Comparison of ENCODE assay signal across 8 cellular contexts in genomic region chr3:51983578-51984268, GRCh38. TPM values are rescaled to one million over a fixed set of nuclear protein-coding genes. Genes with fewer than 3 reads are reported as not detected.
DNase-seq lines count a peak whose midpoint lies in the region; ATAC-seq and TF ChIP-seq lines count a peak whose summit lies in the region.

No MANE protein-coding gene starts in this region.

- peak overlapping the region; percentile 77 for H3K27ac ChIP-seq in CD8-positive, alpha-beta memory T cell (ENCODE audit: low read depth, low read length)
- H3K27ac ChIP-seq in RWPE2 (ENCODE audit: poor library complexity, severe bottlenecking) (peak overlapping the region; percentile 84), esophagus (ENCODE audit: low read depth in 2 of 2, low read length in 1 of 2) (peak overlapping the region; percentile 91 to 97)

- H3K27me3 Mint-ChIP-seq in CD8-positive, alpha-beta memory T cell: no peaks in the 10 kb centered on the region
- H3K27me3 Mint-ChIP-seq in osteocyte (ENCODE audit: unreplicated experiment): no peaks in the 10 kb centered on the region

- no peaks in the 10 kb centered on the region for H3K9me3 Mint-ChIP-seq in CD8-positive, alpha-beta memory T cell
- no peaks in the 10 kb centered on the region for H3K9me3 Mint-ChIP-seq in osteocyte (ENCODE audit: unreplicated experiment)

- peaks cover 24 to 29% (median 29%) of the 10 kb centered on the region in 3 donors for H3K4me1 Mint-ChIP-seq in CD8-positive, alpha-beta memory T cell
- H3K4me1 Mint-ChIP-seq in osteocyte (ENCODE audit: unreplicated experiment): peaks cover 24% of the 10 kb centered on the region

- no peak for TF ChIP-seq CTCF in RWPE2 (IDR thresholded peaks at IDR 0.05; ENCODE audit: poor library complexity, severe bottlenecking)
- TF ChIP-seq CTCF in osteocyte (IDR thresholded peaks at IDR 0.05): no peak

- ATAC-seq in RWPE2 (ENCODE audit: low read depth) (no peak), GM19467 (IDR thresholded peaks at IDR 0.05; ENCODE audit: unreplicated experiment) (no peak)

- 70 to 72% methylated on average over 22 of the region's 22 CpGs for WGBS in esophagus, 2 donors

- DNase-seq in CD8-positive, alpha-beta memory T cell: no peak
- DNase-seq in RWPE2 (ENCODE audit: low spot score): no peak
- no peak for DNase-seq in osteocyte (ENCODE audit: extremely low spot score, unreplicated experiment)
- no peak for DNase-seq in NCI-H69 (lab: John Stamatoyannopoulos, UW)
- DNase-seq in activated effector memory CD4-positive, alpha-beta T cell treated with Interleukin-2 at 50 U/mL for 16 hours: no peak
- no peak for DNase-seq in DMS79 (lab: John Stamatoyannopoulos, UW)

- H3K4me1 ChIP-seq in CD8-positive, alpha-beta memory T cell (ENCODE audit: insufficient read depth, low read length): peaks cover 20% of the 10 kb centered on the region
- H3K4me1 ChIP-seq in RWPE2 (ENCODE audit: insufficient read depth, poor library complexity, severe bottlenecking) (peaks cover 5% of the 10 kb centered on the region), esophagus (ENCODE audit: control insufficient read depth in 2 of 2, insufficient read depth in 2 of 2, low read length in 1 of 2) (peaks cover 6 to 14% of the 10 kb centered on the region in 2 donors)

- CTCF ChIA-PET in CD8-positive, alpha-beta memory T cell (lab: Charles Lee): interaction anchor here (0.7 to 3.9 kb wide), 11 partner anchors 8 to 355 kb away, joined by 3 to 43 read pairs (median 4); partner anchors contain the start of genes ABHD14A, ABHD14B and RRP9

- H3K4me3 Mint-ChIP-seq in CD8-positive, alpha-beta memory T cell: peak overlapping the region; percentile 80 to 96 (median 93)
- H3K4me3 Mint-ChIP-seq in osteocyte (ENCODE audit: unreplicated experiment): peak overlapping the region; percentile 86

- H3K27me3 ChIP-seq in CD8-positive, alpha-beta memory T cell (ENCODE audit: insufficient read depth, low read length, poor library complexity, severe bottlenecking): no peaks in the 10 kb centered on the region
- H3K27me3 ChIP-seq in RWPE2 (ENCODE audit: insufficient read depth, poor library complexity, severe bottlenecking) (no peaks in the 10 kb centered on the region), esophagus (ENCODE audit: control insufficient read depth in 1 of 2, insufficient read depth in 2 of 2, low read length in 2 of 2) (no peaks in the 10 kb centered on the region)

- H3K36me3 Mint-ChIP-seq in CD8-positive, alpha-beta memory T cell: peaks cover 0 to 1% (median 0%) of the 10 kb centered on the region in 3 donors
- H3K36me3 Mint-ChIP-seq in osteocyte (ENCODE audit: unreplicated experiment): no peaks in the 10 kb centered on the region

- H3K9me3 ChIP-seq in CD8-positive, alpha-beta memory T cell (ENCODE audit: low read length): no peaks in the 10 kb centered on the region
- H3K9me3 ChIP-seq in RWPE2 (ENCODE audit: severe bottlenecking): no peaks in the 10 kb centered on the region
- no peaks in the 10 kb centered on the region for H3K9me3 ChIP-seq in esophagus (ENCODE audit: control insufficient read depth in 2 of 2, insufficient read depth in 1 of 2, low read depth in 1 of 2, low read length in 1 of 2)

- H3K27ac Mint-ChIP-seq in CD8-positive, alpha-beta memory T cell: peak overlapping the region; percentile 57 to 99 (median 90)
- peak overlapping the region; percentile 98 for H3K27ac Mint-ChIP-seq in osteocyte (ENCODE audit: unreplicated experiment)

- peak overlapping the region; percentile 87 for H3K4me3 ChIP-seq in CD8-positive, alpha-beta memory T cell (ENCODE audit: low read length)
- H3K4me3 ChIP-seq in RWPE2 (ENCODE audit: severe bottlenecking) (peak overlapping the region; percentile 37), esophagus (ENCODE audit: low read depth in 1 of 2, low read length in 2 of 2) (peak overlapping the region; percentile 52 to 55)

- POLR2A ChIA-PET in CD8-positive, alpha-beta memory T cell (lab: Charles Lee): interaction anchor here (0.7 to 2.1 kb wide), 7 partner anchors 9 to 214 kb away, joined by 3 to 14 read pairs (median 6); partner anchors contain the start of genes ABHD14A, ABHD14B, PARP3 and PCBP4

- H3K36me3 ChIP-seq in CD8-positive, alpha-beta memory T cell (ENCODE audit: insufficient read depth, low read length): no peaks in the 10 kb centered on the region
- no peaks in the 10 kb centered on the region for H3K36me3 ChIP-seq in RWPE2 (ENCODE audit: low read depth)
- H3K36me3 ChIP-seq in esophagus (ENCODE audit: control insufficient read depth in 2 of 2, insufficient read depth in 2 of 2, low read length in 1 of 2): peaks cover 0 to 2% of the 10 kb centered on the region in 2 donors

RNA-seq across cellular contexts. Expression of gene ACY1, which starts 0.4 kb away (rescaled TPM):
- 10 to 100 TPM; 46.1 to 49.0 TPM for total RNA-seq in CD8-positive, alpha-beta memory T cell
- polyA plus RNA-seq in CD8-positive, alpha-beta memory T cell: 13.8 TPM
- polyA plus RNA-seq in esophagus: 10 to 100 TPM; 22.4 to 23.2 TPM
- total RNA-seq in osteocyte: 31.0 and 40.1 TPM in 2 replicates

RNA-seq across cellular contexts. Expression of gene ABHD14A, which starts 8.9 kb away (rescaled TPM):
- total RNA-seq in CD8-positive, alpha-beta memory T cell: 10 to 100 TPM; 14.4 to 16.0 TPM
- 117 TPM for polyA plus RNA-seq in CD8-positive, alpha-beta memory T cell
- polyA plus RNA-seq in esophagus: 10 to 100 TPM in 1 of 2 donors, 1 to 10 TPM in 1; 8.0 to 12.9 TPM
- 12.2 and 14.6 TPM in 2 replicates for total RNA-seq in osteocyte

RNA-seq across cellular contexts. Expression of gene ABHD14B, which starts 9.9 kb away (rescaled TPM):
- 10 to 100 TPM; 56.1 to 56.7 TPM for total RNA-seq in CD8-positive, alpha-beta memory T cell
- polyA plus RNA-seq in CD8-positive, alpha-beta memory T cell: 97.2 TPM
- 10 to 100 TPM; 29.6 to 40.5 TPM for polyA plus RNA-seq in esophagus
- 42.7 and 45.2 TPM in 2 replicates for total RNA-seq in osteocyte

RNA-seq across cellular contexts. Expression of gene RPL29, which starts 12.0 kb away (rescaled TPM):
- 1,000 to 10,000 TPM; 1,367 to 1,382 TPM for total RNA-seq in CD8-positive, alpha-beta memory T cell
- polyA plus RNA-seq in CD8-positive, alpha-beta memory T cell: 1,261 TPM
- 1,000 to 10,000 TPM; 2,351 to 2,556 TPM for polyA plus RNA-seq in esophagus
- 881 and 957 TPM in 2 replicates for total RNA-seq in osteocyte

RNA-seq across cellular contexts. Expression of gene PCBP4, which starts 16.5 kb away (rescaled TPM):
- 10 to 100 TPM in 1 of 2 experiments, 1 to 10 TPM in 1; 9.7 to 12.5 TPM for total RNA-seq in CD8-positive, alpha-beta memory T cell
- 12.5 TPM for polyA plus RNA-seq in CD8-positive, alpha-beta memory T cell
- polyA plus RNA-seq in esophagus: 10 to 100 TPM; 11.7 to 18.7 TPM
- total RNA-seq in osteocyte: 47.5 and 50.8 TPM in 2 replicates

Comparison
In these comparisons a context has a peak if more than half of its experiments do, and no peak if none do; other contexts are left out.
1. H3K4me3 ChIP-seq: peak in every context shown above with its lines; median percentile 87 in CD8-positive, alpha-beta memory T cell; 54 in esophagus; 37 in RWPE2.